Comparison of ENCODE assay signal across 15 cellular contexts in the genomic region with DNA sequence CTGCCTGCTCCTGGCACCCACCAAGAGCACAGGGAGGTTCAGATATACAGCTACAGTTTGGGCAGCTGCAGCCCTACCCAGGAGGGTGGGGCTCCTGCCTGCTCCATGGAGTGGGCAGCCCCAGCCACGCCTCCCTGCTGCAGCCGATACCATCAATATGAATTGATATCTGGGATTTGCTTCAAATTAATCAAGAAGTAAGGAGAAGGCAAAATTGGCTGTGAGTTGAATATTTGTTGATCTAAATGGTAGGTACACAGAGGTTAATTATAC. TPM values are rescaled to one million over a fixed set of nuclear protein-coding genes. Genes with fewer than 3 reads are reported as not detected.
DNase-seq lines count a peak whose midpoint lies in the region; ATAC-seq and TF ChIP-seq lines count a peak whose summit lies in the region.
"Had no signal": no experiment of that assay in that cellular context is flagged by ENCODE, and none has a peak within 500 bp of the region (broad histone marks: within the 10 kb centered on the region; RNA-seq: fewer than 3 reads in every experiment).

No MANE protein-coding gene starts in this region.

- H3K27me3 ChIP-seq in GM23338 (ENCODE audit: insufficient read depth) (no peaks in the 10 kb centered on the region), SJCRH30 (no peaks in the 10 kb centered on the region), mucosa of rectum (ENCODE audit: control insufficient read depth in 2 of 2, insufficient read depth in 2 of 2, low read length in 2 of 2) (no peaks in the 10 kb centered on the region), brain microvascular endothelial cell (replicated peaks) (no peaks in the 10 kb centered on the region)

- no peaks in the 10 kb centered on the region for H3K27me3 Mint-ChIP-seq in Calu3 (ENCODE audit: unreplicated experiment)
- no peaks in the 10 kb centered on the region for H3K27me3 Mint-ChIP-seq in GM23338 (ENCODE audit: insufficient read depth, low read depth, poor library complexity)

- no peaks in the 10 kb centered on the region for H3K36me3 Mint-ChIP-seq in Calu3 (ENCODE audit: insufficient read depth, unreplicated experiment)
- H3K36me3 Mint-ChIP-seq in GM23338 (ENCODE audit: low read depth), result no peaks in the 10 kb centered on the region

- H3K4me3 ChIP-seq in GM23338 (no peak overlapping the region), SJCRH30 (peak overlapping the region; percentile 33), mucosa of rectum (ENCODE audit: low read length in 2 of 2) (peak overlapping the region; percentile 38 to 48), brain microvascular endothelial cell (ENCODE audit: low read depth, low read length) (no peak overlapping the region)

- no peak for DNase-seq in Calu3
- DNase-seq in GM23338 (ENCODE audit: low spot score), result no peak
- DNase-seq in SJCRH30, result no peak
- DNase-seq in brain microvascular endothelial cell, result no peak
- DNase-seq in activated effector memory CD4-positive, alpha-beta T cell treated with Interleukin-2 at 50 U/mL for 16 hours, result no peak
- DNase-seq: ACHN, HCEC 1CT, NCI-H2081 treated with DMSO at 0.1 percent for 48 hours, NCI-H524, NCI-H82 had no signal

- H2AFZ ChIP-seq in GM23338, result peak overlapping the region; percentile 56; the same call in 1 of the 2 replicates

- CTCF ChIA-PET in Calu3 (lab: Charles Lee), result no interaction called here

- H3K27ac Mint-ChIP-seq in Calu3 (ENCODE audit: unreplicated experiment) (no peak overlapping the region), GM23338 (no peak overlapping the region)
- H3K27ac Mint-ChIP-seq: T-helper 2 cell treated with Interferon-gamma antibody and Interleukin-4, amounts not matched to agents 5 μg/mL and 100 μg/mL, for 36 hours had no signal

- BruUV-seq in Calu3 (replicated peaks; lab: Mats Ljungman, UMichigan), result no TSS peak

- no peaks in the 10 kb centered on the region for H4K20me1 ChIP-seq in GM23338 (replicated peaks; ENCODE audit: insufficient read depth)

- H3K4me1 ChIP-seq in GM23338 (ENCODE audit: insufficient read depth) (no peaks in the 10 kb centered on the region), SJCRH30 (no peaks in the 10 kb centered on the region), mucosa of rectum (ENCODE audit: control insufficient read depth in 2 of 2, insufficient read depth in 2 of 2, low read length in 2 of 2) (no peaks in the 10 kb centered on the region)

- H3K27ac ChIP-seq in GM23338 (ENCODE audit: low read depth), result no peak overlapping the region
- no peak overlapping the region for H3K27ac ChIP-seq in SJCRH30
- no peak overlapping the region for H3K27ac ChIP-seq in mucosa of rectum (ENCODE audit: low read depth in 2 of 2, low read length in 2 of 2)
- no peak overlapping the region for H3K27ac ChIP-seq in brain microvascular endothelial cell
- H3K27ac ChIP-seq: C4-2B, KMS-11 had no signal

- H3K9me3 Mint-ChIP-seq in Calu3 (ENCODE audit: low read depth, unreplicated experiment) (no peaks in the 10 kb centered on the region), GM23338 (no peaks in the 10 kb centered on the region)
- H3K9me3 Mint-ChIP-seq: T-helper 2 cell treated with Interferon-gamma antibody and Interleukin-4, amounts not matched to agents 5 μg/mL and 100 μg/mL, for 36 hours had no signal

- no peaks in the 10 kb centered on the region for H3K4me1 Mint-ChIP-seq in Calu3 (ENCODE audit: low read depth, unreplicated experiment)
- no peaks in the 10 kb centered on the region for H3K4me1 Mint-ChIP-seq in GM23338

- TF ChIP-seq CTCF in Calu3 (IDR thresholded peaks at IDR 0.05; ENCODE audit: unreplicated experiment) (no peak), GM23338 (conservative IDR thresholded peaks at IDR 0.05; ENCODE audit: low read depth in 2 of 2) (no peak), brain microvascular endothelial cell (IDR thresholded peaks at IDR 0.05; ENCODE audit: low read depth, low read length, missing control alignments) (no peak)

- ATAC-seq in GM23338, result peak; percentile 56; the same call in 1 of the 3 replicates
- ATAC-seq in HG03460 (IDR thresholded peaks at IDR 0.05; ENCODE audit: unreplicated experiment), result no peak

- H3K4me2 ChIP-seq in GM23338, result peak overlapping the region; percentile 38; the same call in 1 of the 2 replicates
- H3K4me2 ChIP-seq: KMS-11 had no signal

- H3K4me3 Mint-ChIP-seq in Calu3 (ENCODE audit: low read depth, unreplicated experiment), result peak overlapping the region; percentile 67
- H3K4me3 Mint-ChIP-seq in GM23338, result no peak overlapping the region
- H3K4me3 Mint-ChIP-seq: T-helper 2 cell treated with Interferon-gamma antibody and Interleukin-4, amounts not matched to agents 5 μg/mL and 100 μg/mL, for 36 hours had no signal

- intact Hi-C loops in Calu3 (cut with micrococcal nuclease; ENCODE audit: unreplicated experiment), result no loop called here

- H3K9me3 ChIP-seq in SJCRH30 (replicated peaks) (no peaks in the 10 kb centered on the region), mucosa of rectum (ENCODE audit: control insufficient read depth in 2 of 2, low read length in 2 of 2) (peaks cover 0 to 4% of the 10 kb centered on the region in 2 donors)

- H3K9me2 ChIP-seq in GM23338 (ENCODE audit: insufficient read depth), result no peaks in the 10 kb centered on the region

- H3K36me3 ChIP-seq in GM23338 (ENCODE audit: insufficient read depth) (no peaks in the 10 kb centered on the region), SJCRH30 (no peaks in the 10 kb centered on the region), mucosa of rectum (ENCODE audit: control insufficient read depth in 2 of 2, insufficient read depth in 2 of 2, low read length in 2 of 2) (no peaks in the 10 kb centered on the region), brain microvascular endothelial cell (replicated peaks) (no peaks in the 10 kb centered on the region)

- in situ Hi-C loops in brain microvascular endothelial cell (cut with HindIII; ENCODE audit: low pct_ligation_motif_present, low sequenced_read_pairs), result no loop called here

- no peaks in the 10 kb centered on the region for H3F3A ChIP-seq in GM23338 (replicated peaks; ENCODE audit: low read depth)

- H3K79me2 ChIP-seq in GM23338 (replicated peaks; ENCODE audit: insufficient read depth), result no peaks in the 10 kb centered on the region

- peak overlapping the region in 1 of 2 donors; percentile 26 for H3K9ac ChIP-seq in mucosa of rectum (ENCODE audit: low read depth in 1 of 2, low read length in 2 of 2)
- H3K9ac ChIP-seq: KMS-11 had no signal

TF ChIP-seq in GM23338, 12 proteins besides CTCF, POLR2A, EP300 and RAD21 (continues in another document):
- no peak for TF ChIP-seq EZH2 (IDR thresholded peaks at IDR 0.05; ENCODE audit: low read depth, unreplicated experiment)
- TF ChIP-seq, protein P1, sequence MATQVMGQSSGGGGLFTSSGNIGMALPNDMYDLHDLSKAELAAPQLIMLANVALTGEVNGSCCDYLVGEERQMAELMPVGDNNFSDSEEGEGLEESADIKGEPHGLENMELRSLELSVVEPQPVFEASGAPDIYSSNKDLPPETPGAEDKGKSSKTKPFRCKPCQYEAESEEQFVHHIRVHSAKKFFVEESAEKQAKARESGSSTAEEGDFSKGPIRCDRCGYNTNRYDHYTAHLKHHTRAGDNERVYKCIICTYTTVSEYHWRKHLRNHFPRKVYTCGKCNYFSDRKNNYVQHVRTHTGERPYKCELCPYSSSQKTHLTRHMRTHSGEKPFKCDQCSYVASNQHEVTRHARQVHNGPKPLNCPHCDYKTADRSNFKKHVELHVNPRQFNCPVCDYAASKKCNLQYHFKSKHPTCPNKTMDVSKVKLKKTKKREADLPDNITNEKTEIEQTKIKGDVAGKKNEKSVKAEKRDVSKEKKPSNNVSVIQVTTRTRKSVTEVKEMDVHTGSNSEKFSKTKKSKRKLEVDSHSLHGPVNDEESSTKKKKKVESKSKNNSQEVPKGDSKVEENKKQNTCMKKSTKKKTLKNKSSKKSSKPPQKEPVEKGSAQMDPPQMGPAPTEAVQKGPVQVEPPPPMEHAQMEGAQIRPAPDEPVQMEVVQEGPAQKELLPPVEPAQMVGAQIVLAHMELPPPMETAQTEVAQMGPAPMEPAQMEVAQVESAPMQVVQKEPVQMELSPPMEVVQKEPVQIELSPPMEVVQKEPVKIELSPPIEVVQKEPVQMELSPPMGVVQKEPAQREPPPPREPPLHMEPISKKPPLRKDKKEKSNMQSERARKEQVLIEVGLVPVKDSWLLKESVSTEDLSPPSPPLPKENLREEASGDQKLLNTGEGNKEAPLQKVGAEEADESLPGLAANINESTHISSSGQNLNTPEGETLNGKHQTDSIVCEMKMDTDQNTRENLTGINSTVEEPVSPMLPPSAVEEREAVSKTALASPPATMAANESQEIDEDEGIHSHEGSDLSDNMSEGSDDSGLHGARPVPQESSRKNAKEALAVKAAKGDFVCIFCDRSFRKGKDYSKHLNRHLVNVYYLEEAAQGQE (IDR thresholded peaks at IDR 0.05; ENCODE audit: unreplicated experiment), result no peak
- no peak for TF ChIP-seq STAT1 (IDR thresholded peaks at IDR 0.05; ENCODE audit: unreplicated experiment)
- TF ChIP-seq CREB1 (CRISPR knock-in tag; IDR thresholded peaks at IDR 0.05; ENCODE audit: low read depth), result no peak
- TF ChIP-seq, protein P2, sequence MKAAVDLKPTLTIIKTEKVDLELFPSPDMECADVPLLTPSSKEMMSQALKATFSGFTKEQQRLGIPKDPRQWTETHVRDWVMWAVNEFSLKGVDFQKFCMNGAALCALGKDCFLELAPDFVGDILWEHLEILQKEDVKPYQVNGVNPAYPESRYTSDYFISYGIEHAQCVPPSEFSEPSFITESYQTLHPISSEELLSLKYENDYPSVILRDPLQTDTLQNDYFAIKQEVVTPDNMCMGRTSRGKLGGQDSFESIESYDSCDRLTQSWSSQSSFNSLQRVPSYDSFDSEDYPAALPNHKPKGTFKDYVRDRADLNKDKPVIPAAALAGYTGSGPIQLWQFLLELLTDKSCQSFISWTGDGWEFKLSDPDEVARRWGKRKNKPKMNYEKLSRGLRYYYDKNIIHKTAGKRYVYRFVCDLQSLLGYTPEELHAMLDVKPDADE (IDR thresholded peaks at IDR 0.05), result no peak
- no peak for TF ChIP-seq JUNB (IDR thresholded peaks at IDR 0.05; ENCODE audit: unreplicated experiment)
- no peak for TF ChIP-seq NANOG (IDR thresholded peaks at IDR 0.05; ENCODE audit: borderline replicate concordance)

RNA-seq across cellular contexts. Expression of gene ZNF280C, which starts 31.2 kb away (rescaled TPM):
- total RNA-seq in Calu3 (2022), result 7.9 and 8.8 TPM in 2 replicates
- total RNA-seq in GM23338 (2014; rRNA removed; shearing (Covaris generic)), result 14.4 and 15.1 TPM in 2 replicates
- 5.4 and 7.9 TPM in 2 replicates for polyA plus RNA-seq in GM23338 (2016; fragmentation: Nextera tagmentation; extraction: Ambion mirVana)
- total RNA-seq in SJCRH30 (2014; rRNA removed; shearing (Covaris generic)), result 13.6 and 16.5 TPM in 2 replicates

RNA-seq across cellular contexts. Expression of gene SLC25A14, which starts 39.8 kb away (rescaled TPM):
- total RNA-seq in Calu3 (2022), result 12.1 and 15.4 TPM in 2 replicates
- 8.3 and 12.3 TPM in 2 replicates for total RNA-seq in GM23338 (2014; rRNA removed; shearing (Covaris generic))
- polyA plus RNA-seq in GM23338 (2016; fragmentation: Nextera tagmentation; extraction: Ambion mirVana), result 9.2 and 14.9 TPM in 2 replicates
- total RNA-seq in SJCRH30 (2014; rRNA removed; shearing (Covaris generic)), result 13.9 and 17.8 TPM in 2 replicates

Comparison
In these comparisons a context has a peak if more than half of its experiments do, and no peak if none do; other contexts are left out.
1. H3K4me3 ChIP-seq: peak in SJCRH30 (single experiment) and mucosa of rectum (2 of 2); none in GM23338 (single experiment) and brain microvascular endothelial cell (single experiment).